2 cellular contexts compared by ENCODE assay signal in the genomic region with DNA sequence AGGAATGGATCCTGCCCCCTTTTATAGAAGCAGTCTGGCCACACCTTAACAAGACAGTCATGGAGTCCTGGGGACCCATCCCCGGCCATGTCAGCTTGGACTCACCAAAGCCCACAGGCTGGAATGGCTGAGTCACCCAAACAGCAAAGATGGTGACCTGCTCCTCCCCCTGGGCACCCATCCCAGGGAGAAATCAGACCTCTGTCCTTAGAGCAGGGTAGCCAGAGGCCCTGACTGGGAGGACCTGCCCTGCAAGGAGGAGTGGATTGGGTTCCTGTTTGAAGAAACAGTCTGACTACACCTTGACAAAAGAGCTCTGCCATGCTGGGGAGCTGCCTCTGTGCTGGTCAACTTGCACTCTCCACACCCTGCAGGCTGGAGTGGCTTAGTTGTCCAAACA.
TF ChIP-seq lines count a peak whose summit lies in the region.

No MANE protein-coding gene starts in this region.

TF ChIP-seq in SK-N-SH, 30 proteins besides CTCF, POLR2A, EP300 and RAD21:
- TF ChIP-seq YY1 (IDR thresholded peaks at IDR 0.05; ENCODE audit: low read depth): no peak
- TF ChIP-seq REST (IDR thresholded peaks at IDR 0.05; ENCODE audit: low read depth, low read length): no peak
- no peak for TF ChIP-seq NFIC (IDR thresholded peaks at IDR 0.05; ENCODE audit: borderline replicate concordance)
- no peak for TF ChIP-seq FOXM1 (IDR thresholded peaks at IDR 0.05; ENCODE audit: low read depth)
- TF ChIP-seq PBX3 (IDR thresholded peaks at IDR 0.05): no peak
- TF ChIP-seq RFX5 (IDR thresholded peaks at IDR 0.05; ENCODE audit: low read length): no peak
- no peak for TF ChIP-seq RXRA (IDR thresholded peaks at IDR 0.05; ENCODE audit: borderline replicate concordance, low read depth)
- no peak for TF ChIP-seq ZBTB33 (IDR thresholded peaks at IDR 0.05; ENCODE audit: borderline replicate concordance, low read depth)
- TF ChIP-seq POLR2AphosphoS5 (IDR thresholded peaks at IDR 0.05; ENCODE audit: low read depth, low read length): no peak
- TF ChIP-seq GABPA (IDR thresholded peaks at IDR 0.05; ENCODE audit: low read depth): no peak
- TF ChIP-seq, protein P1, sequence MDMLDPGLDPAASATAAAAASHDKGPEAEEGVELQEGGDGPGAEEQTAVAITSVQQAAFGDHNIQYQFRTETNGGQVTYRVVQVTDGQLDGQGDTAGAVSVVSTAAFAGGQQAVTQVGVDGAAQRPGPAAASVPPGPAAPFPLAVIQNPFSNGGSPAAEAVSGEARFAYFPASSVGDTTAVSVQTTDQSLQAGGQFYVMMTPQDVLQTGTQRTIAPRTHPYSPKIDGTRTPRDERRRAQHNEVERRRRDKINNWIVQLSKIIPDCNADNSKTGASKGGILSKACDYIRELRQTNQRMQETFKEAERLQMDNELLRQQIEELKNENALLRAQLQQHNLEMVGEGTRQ (IDR thresholded peaks at IDR 0.05; ENCODE audit: borderline replicate concordance, low read depth, low read length): no peak
- TF ChIP-seq TCF12 (IDR thresholded peaks at IDR 0.05): no peak
- no peak for TF ChIP-seq GATA2 (CRISPR knock-in tag; IDR thresholded peaks at IDR 0.05)
- TF ChIP-seq, protein P2, sequence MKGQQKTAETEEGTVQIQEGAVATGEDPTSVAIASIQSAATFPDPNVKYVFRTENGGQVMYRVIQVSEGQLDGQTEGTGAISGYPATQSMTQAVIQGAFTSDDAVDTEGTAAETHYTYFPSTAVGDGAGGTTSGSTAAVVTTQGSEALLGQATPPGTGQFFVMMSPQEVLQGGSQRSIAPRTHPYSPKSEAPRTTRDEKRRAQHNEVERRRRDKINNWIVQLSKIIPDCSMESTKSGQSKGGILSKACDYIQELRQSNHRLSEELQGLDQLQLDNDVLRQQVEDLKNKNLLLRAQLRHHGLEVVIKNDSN (IDR thresholded peaks at IDR 0.05; ENCODE audit: borderline replicate concordance, low read depth): no peak
- TF ChIP-seq EZH2phosphoT487 (IDR thresholded peaks at IDR 0.05; ENCODE audit: borderline replicate concordance, low read depth): no peak
- TF ChIP-seq CHD2 (IDR thresholded peaks at IDR 0.05; ENCODE audit: low read length, partially characterized antibody): no peak
- no peak for TF ChIP-seq SIN3A (IDR thresholded peaks at IDR 0.05; ENCODE audit: borderline replicate concordance, low read depth, low read length)
- no peak for TF ChIP-seq MEF2A (IDR thresholded peaks at IDR 0.05; ENCODE audit: borderline replicate concordance, low read depth)
- TF ChIP-seq, protein P3, sequence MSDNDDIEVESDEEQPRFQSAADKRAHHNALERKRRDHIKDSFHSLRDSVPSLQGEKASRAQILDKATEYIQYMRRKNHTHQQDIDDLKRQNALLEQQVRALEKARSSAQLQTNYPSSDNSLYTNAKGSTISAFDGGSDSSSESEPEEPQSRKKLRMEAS (IDR thresholded peaks at IDR 0.05; ENCODE audit: low read depth): no peak

TF ChIP-seq in SK-N-SH treated with all-trans-retinoic acid at 6 μM for 48 hours, 23 proteins besides CTCF, POLR2A, EP300 and RAD21:
- no peak for TF ChIP-seq OSR1 (CRISPR knock-in tag; IDR thresholded peaks at IDR 0.05)
- no peak for TF ChIP-seq PATZ1 (CRISPR knock-in tag; IDR thresholded peaks at IDR 0.05; ENCODE audit: borderline replicate concordance)
TF ChIP-seq in SK-N-SH treated with all-trans-retinoic acid at 6 μM for 48 hours: peak in this region for 0.
